Comparison of ENCODE assay signal across 18 cellular contexts in the genomic region with DNA sequence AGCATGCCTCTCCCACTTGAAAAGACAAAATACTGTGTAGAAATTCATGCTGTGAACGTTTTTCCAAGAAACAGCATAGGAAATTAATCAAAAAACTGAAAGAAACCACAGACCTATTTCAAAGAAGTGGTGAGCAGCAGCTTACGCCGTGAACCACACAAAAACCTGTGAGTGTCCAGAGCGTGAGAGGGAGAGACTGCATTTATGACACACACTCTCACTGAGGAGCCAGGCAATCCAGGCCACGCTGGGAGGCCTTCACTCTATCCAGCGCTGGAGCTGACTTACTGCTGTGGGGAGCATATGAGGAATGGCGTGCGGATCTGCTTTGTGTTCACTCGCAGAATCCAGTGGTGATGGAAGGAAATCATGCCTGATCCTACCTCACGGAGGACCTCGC.
"Had no signal": no experiment of that assay in that cellular context is flagged by ENCODE, and none has a peak within 500 bp of the region (broad histone marks: within the 10 kb centered on the region; RNA-seq: fewer than 3 reads in every experiment).

No MANE protein-coding gene starts in this region.

- H3K4me2 ChIP-seq: SK-N-SH had no signal

- H3K4me3 ChIP-seq: right atrium auricular region, stomach had no signal

- H3K9me3 ChIP-seq: right atrium auricular region, SK-N-SH, stomach had no signal

- H3K36me3 ChIP-seq: WERI-Rb-1 had no signal

- H3K4me3 Mint-ChIP-seq: activated T-cell treated with anti-CD3 and anti-CD28 coated beads, Interleukin-2, amount 50 U/mL, for 72 hours; neural crest cell; T-cell had no signal

- H3K27ac Mint-ChIP-seq: activated T-cell treated with anti-CD3 and anti-CD28 coated beads, Interleukin-2, amount 50 U/mL, for 72 hours; progenitor cell of endocrine pancreas had no signal

- H3K9me3 Mint-ChIP-seq: neural crest cell, T-cell had no signal

- H3K27ac ChIP-seq: brain microvascular endothelial cell, foreskin keratinocyte, right atrium auricular region, stomach, WERI-Rb-1 had no signal

- DNase-seq: activated CD4-positive, alpha-beta T cell treated with anti-CD3 and anti-CD28 coated beads for 1 hour; activated CD8-positive, alpha-beta memory T cell treated with anti-CD3 and anti-CD28 coated beads for 24 hours; activated T-cell treated with anti-CD3 and anti-CD28 coated beads, Interleukin-2, amount 50 U/mL, for 72 hours; aorta; brain microvascular endothelial cell; central memory CD4-positive, alpha-beta T cell; foreskin keratinocyte; glutamatergic neuron; hypothalamus; SHP77 treated with DMSO at 0.1 percent for 48 hours; SK-N-SH; stimulated activated CD4-positive, alpha-beta T cell treated with anti-CD3 and anti-CD28 coated beads, Interleukin-2, amount 100 ng/mL, for 24 hours; stomach; T-cell; WERI-Rb-1 had no signal

- H3K27me3 ChIP-seq: brain microvascular endothelial cell, foreskin keratinocyte, right atrium auricular region, stomach had no signal

- H3K27me3 Mint-ChIP-seq: progenitor cell of endocrine pancreas had no signal

- H3K36me3 Mint-ChIP-seq: T-cell had no signal

- H3K9ac ChIP-seq: SK-N-SH had no signal
